In genomic region chr16:3317315-3317999, GRCh38 we compare ENCODE assay signal across 16 cellular contexts. TPM values are rescaled to one million over a fixed set of nuclear protein-coding genes. Genes with fewer than 3 reads are reported as not detected.
DNase-seq lines count a peak whose midpoint lies in the region; ATAC-seq and TF ChIP-seq lines count a peak whose summit lies in the region.
"Had no signal": no experiment of that assay in that cellular context is flagged by ENCODE, and none has a peak within 500 bp of the region (broad histone marks: within the 10 kb centered on the region; RNA-seq: fewer than 3 reads in every experiment).

No MANE protein-coding gene starts in this region.

- 99 to 100% methylated on average over 3 of the region's 3 CpGs for WGBS in endodermal cell (ENCODE audit: insufficient coverage in 1 of 2, insufficient read length in 1 of 2), 2 experiments

- H3K27me3 ChIP-seq in endodermal cell (ENCODE audit: control insufficient read depth, insufficient read depth, low read length, poor library complexity, severe bottlenecking) (no peaks in the 10 kb centered on the region), skeletal muscle tissue (ENCODE audit: control insufficient read depth in 3 of 3, insufficient read depth in 3 of 3, low read length in 3 of 3) (no peaks in the 10 kb centered on the region)
- H3K27me3 ChIP-seq: ascending aorta had no signal

- no peaks in the 10 kb centered on the region for H3K27me3 Mint-ChIP-seq in activated naive CD4-positive, alpha-beta T cell treated with anti-CD3 and anti-CD28 coated beads, Interleukin-2, amount 10 ng/mL, durations not matched to agents 7 days and 5 days
- no peaks in the 10 kb centered on the region for H3K27me3 Mint-ChIP-seq in activated naive CD4-positive, alpha-beta T cell treated with anti-CD3 and anti-CD28 coated beads for 36 hours (ENCODE audit: low read depth)
- peaks cover 8% of the 10 kb centered on the region for H3K27me3 Mint-ChIP-seq in endodermal cell (ENCODE audit: insufficient read depth)
- H3K27me3 Mint-ChIP-seq: activated T-cell treated with anti-CD3 and anti-CD28 coated beads, Interleukin-2, amount 50 U/mL, for 24 hours had no signal

- H3K4me3 Mint-ChIP-seq in activated naive CD4-positive, alpha-beta T cell treated with anti-CD3 and anti-CD28 coated beads, Interleukin-2, amount 10 ng/mL, durations not matched to agents 7 days and 5 days, result no peak overlapping the region
- no peak overlapping the region for H3K4me3 Mint-ChIP-seq in activated naive CD4-positive, alpha-beta T cell treated with anti-CD3 and anti-CD28 coated beads for 36 hours
- no peak overlapping the region for H3K4me3 Mint-ChIP-seq in endodermal cell
- H3K4me3 Mint-ChIP-seq: activated T-cell treated with anti-CD3 and anti-CD28 coated beads, Interleukin-2, amount 50 U/mL, for 24 hours had no signal

- CTCF ChIA-PET in activated naive CD4-positive, alpha-beta T cell treated with anti-CD3 and anti-CD28 coated beads, Interleukin-2, amount 10 ng/mL, durations not matched to agents 7 days and 5 days (lab: Charles Lee), result no interaction called here
- CTCF ChIA-PET in activated naive CD4-positive, alpha-beta T cell treated with anti-CD3 and anti-CD28 coated beads for 36 hours (lab: Charles Lee), result no interaction called here

- intact Hi-C loops in activated naive CD4-positive, alpha-beta T cell treated with anti-CD3 and anti-CD28 coated beads for 36 hours (cut with micrococcal nuclease), result no loop called here

- H3K27ac ChIP-seq in endodermal cell (ENCODE audit: low read depth, low read length), result no peak overlapping the region
- H3K27ac ChIP-seq in skeletal muscle tissue (ENCODE audit: low read depth, low read length), result no peak overlapping the region
- H3K27ac ChIP-seq: ascending aorta, prostate gland had no signal

- no peak for DNase-seq in activated naive CD4-positive, alpha-beta T cell treated with anti-CD3 and anti-CD28 coated beads, Interleukin-2, amount 10 ng/mL, durations not matched to agents 7 days and 5 days
- no peak for DNase-seq in activated naive CD4-positive, alpha-beta T cell treated with anti-CD3 and anti-CD28 coated beads for 36 hours
- DNase-seq in NCI-H460 (ENCODE audit: extremely low read depth, low read depth) (peak; percentile 4), endodermal cell (no peak), HuH-7 (ENCODE audit: low spot score) (no peak), NCI-H446 treated with DMSO at 0.1 percent for 48 hours (lab: John Stamatoyannopoulos, UW) (no peak)
- DNase-seq: activated CD4-positive, alpha-beta T cell treated with anti-CD3 and anti-CD28 coated beads for 1 hour; activated T-cell treated with anti-CD3 and anti-CD28 coated beads, Interleukin-2, amount 50 U/mL, for 24 hours; NCI-H774; stimulated activated CD4-positive, alpha-beta T cell treated with anti-CD3 and anti-CD28 coated beads, Interleukin-2, amount 100 ng/mL, for 48 hours; stimulated activated naive CD8-positive, alpha-beta T cell treated with anti-CD3 and anti-CD28 coated beads, Interleukin-15, Interleukin-2, amounts not matched to agents 100 U/mL and 50 U/mL, for 24 hours had no signal

- H3K36me3 Mint-ChIP-seq in activated naive CD4-positive, alpha-beta T cell treated with anti-CD3 and anti-CD28 coated beads, Interleukin-2, amount 10 ng/mL, durations not matched to agents 7 days and 5 days, result peaks cover 77% of the 10 kb centered on the region
- peaks cover 72% of the 10 kb centered on the region for H3K36me3 Mint-ChIP-seq in activated naive CD4-positive, alpha-beta T cell treated with anti-CD3 and anti-CD28 coated beads for 36 hours (ENCODE audit: low read depth)
- peaks cover 69% of the 10 kb centered on the region for H3K36me3 Mint-ChIP-seq in endodermal cell (ENCODE audit: low read depth)

- no peaks in the 10 kb centered on the region for H3K4me1 ChIP-seq in endodermal cell (ENCODE audit: control insufficient read depth, insufficient read depth, low read length)
- H3K4me1 ChIP-seq in skeletal muscle tissue (ENCODE audit: control insufficient read depth in 3 of 3, insufficient read depth in 3 of 3, low read length in 3 of 3), result no peaks in the 10 kb centered on the region
- H3K4me1 ChIP-seq: ascending aorta, prostate gland had no signal

- H3K9me3 ChIP-seq in endodermal cell (ENCODE audit: control insufficient read depth, low read length) (peaks cover 76% of the 10 kb centered on the region), skeletal muscle tissue (ENCODE audit: control insufficient read depth in 3 of 3, low read length in 3 of 3) (peaks cover 58 to 83% (median 60%) of the 10 kb centered on the region in 3 donors)
- H3K9me3 ChIP-seq: prostate gland had no signal

- H3K4me1 Mint-ChIP-seq in activated naive CD4-positive, alpha-beta T cell treated with anti-CD3 and anti-CD28 coated beads, Interleukin-2, amount 10 ng/mL, durations not matched to agents 7 days and 5 days, result no peaks in the 10 kb centered on the region
- H3K4me1 Mint-ChIP-seq in activated naive CD4-positive, alpha-beta T cell treated with anti-CD3 and anti-CD28 coated beads for 36 hours (ENCODE audit: low read depth), result no peaks in the 10 kb centered on the region
- H3K4me1 Mint-ChIP-seq in endodermal cell, result no peaks in the 10 kb centered on the region

- no peak for ATAC-seq in esophagus mucosa
- ATAC-seq: stimulated activated naive CD8-positive, alpha-beta T cell treated with anti-CD3 and anti-CD28 coated beads, Interleukin-15, Interleukin-2, amounts not matched to agents 100 U/mL and 50 U/mL, for 24 hours had no signal

- H3K9ac ChIP-seq in endodermal cell (ENCODE audit: extremely low read depth, low read length, poor library complexity, severe bottlenecking) (no peak overlapping the region), skeletal muscle tissue (ENCODE audit: low read depth in 1 of 3, low read length in 3 of 3) (no peak overlapping the region)

- peak overlapping the region; percentile 21 for H3K27ac Mint-ChIP-seq in activated naive CD4-positive, alpha-beta T cell treated with anti-CD3 and anti-CD28 coated beads, Interleukin-2, amount 10 ng/mL, durations not matched to agents 7 days and 5 days
- no peak overlapping the region for H3K27ac Mint-ChIP-seq in activated naive CD4-positive, alpha-beta T cell treated with anti-CD3 and anti-CD28 coated beads for 36 hours
- H3K27ac Mint-ChIP-seq in endodermal cell, result no peak overlapping the region
- H3K27ac Mint-ChIP-seq: activated T-cell treated with anti-CD3 and anti-CD28 coated beads, Interleukin-2, amount 50 U/mL, for 24 hours had no signal

- TF ChIP-seq CTCF in endodermal cell (conservative IDR thresholded peaks at IDR 0.05), result no peak

- peaks cover 81% of the 10 kb centered on the region for H3K9me3 Mint-ChIP-seq in activated naive CD4-positive, alpha-beta T cell treated with anti-CD3 and anti-CD28 coated beads, Interleukin-2, amount 10 ng/mL, durations not matched to agents 7 days and 5 days
- H3K9me3 Mint-ChIP-seq in activated naive CD4-positive, alpha-beta T cell treated with anti-CD3 and anti-CD28 coated beads for 36 hours, result peaks cover 85% of the 10 kb centered on the region
- H3K9me3 Mint-ChIP-seq in endodermal cell, result peaks cover 94% of the 10 kb centered on the region

- H3K36me3 ChIP-seq in endodermal cell (ENCODE audit: control insufficient read depth, insufficient read depth, low read length) (peaks cover 63% of the 10 kb centered on the region), skeletal muscle tissue (ENCODE audit: control insufficient read depth in 3 of 3, insufficient read depth in 3 of 3, low read length in 3 of 3) (peaks cover 45 to 59% (median 55%) of the 10 kb centered on the region in 3 donors)

- H3K4me3 ChIP-seq in endodermal cell (ENCODE audit: low read length), result peak overlapping the region; percentile 67
- peak overlapping the region in 2 of 3 donors; percentile 8 to 52 for H3K4me3 ChIP-seq in skeletal muscle tissue (ENCODE audit: low read length in 3 of 3)
- H3K4me3 ChIP-seq: ascending aorta, prostate gland had no signal

RNA-seq across cellular contexts. Expression of gene ZNF75A, which starts 12.2 kb away (rescaled TPM):
- total RNA-seq in activated naive CD4-positive, alpha-beta T cell treated with anti-CD3 and anti-CD28 coated beads for 36 hours, result 10 to 100 TPM; 10.5 to 12.4 TPM
- 18.1 and 24.9 TPM in 2 replicates for total RNA-seq in NCI-H460 (2014; rRNA removed; shearing (Covaris generic))
- 21.9 and 31.3 TPM in 2 replicates for polyA plus RNA-seq in NCI-H460 (2014; cell fraction: nucleus; rRNA removed)
- total RNA-seq in endodermal cell (10 to 100 TPM; 23.0 to 44.0 TPM), skeletal muscle tissue (23.5 TPM), esophagus mucosa (10.4 TPM)
- polyA plus RNA-seq in endodermal cell (2013, experiment 1 of 2), result 26.0 TPM
- 26.0 TPM for polyA plus RNA-seq in endodermal cell (2013, experiment 2 of 2)

RNA-seq across cellular contexts. Expression of gene TIGD7, which starts 12.2 kb away (rescaled TPM):
- total RNA-seq in activated naive CD4-positive, alpha-beta T cell treated with anti-CD3 and anti-CD28 coated beads for 36 hours, result 1 to 10 TPM; 3.8 to 4.1 TPM
- total RNA-seq in NCI-H460 (2014; rRNA removed; shearing (Covaris generic)), result 9.4 and 9.7 TPM in 2 replicates
- 10.9 and 17.4 TPM in 2 replicates for polyA plus RNA-seq in NCI-H460 (2014; cell fraction: nucleus; rRNA removed)
- total RNA-seq in endodermal cell (1 to 10 TPM; 2.8 to 5.9 TPM), skeletal muscle tissue (7.8 TPM), esophagus mucosa (1.1 TPM)
- 5.1 TPM for polyA plus RNA-seq in endodermal cell (2013, experiment 1 of 2)
- polyA plus RNA-seq in endodermal cell (2013, experiment 2 of 2), result 5.8 TPM

RNA-seq across cellular contexts. Expression of gene ZNF263, which starts 34.2 kb away (rescaled TPM):
- 10 to 100 TPM in 1 of 2 experiments, 1 to 10 TPM in 1; 9.1 to 12.2 TPM for total RNA-seq in activated naive CD4-positive, alpha-beta T cell treated with anti-CD3 and anti-CD28 coated beads for 36 hours
- 59.5 and 60.9 TPM in 2 replicates for total RNA-seq in NCI-H460 (2014; rRNA removed; shearing (Covaris generic))
- polyA plus RNA-seq in NCI-H460 (2014; cell fraction: nucleus; rRNA removed), result 112 and 138 TPM in 2 replicates
- total RNA-seq in endodermal cell, result 10 to 100 TPM; 25.3 to 31.6 TPM
- 32.9 TPM for polyA plus RNA-seq in endodermal cell (2013, experiment 1 of 2)
- polyA plus RNA-seq in endodermal cell (2013, experiment 2 of 2), result 26.6 TPM
- total RNA-seq in skeletal muscle tissue, result 30.8 TPM
- total RNA-seq in esophagus mucosa, result 9.3 TPM

RNA-seq across cellular contexts. Expression of gene OR2C1, which starts 38.2 kb away (rescaled TPM):
- not detected for total RNA-seq in activated naive CD4-positive, alpha-beta T cell treated with anti-CD3 and anti-CD28 coated beads for 36 hours
- total RNA-seq in NCI-H460 (2014; rRNA removed; shearing (Covaris generic)), result not detected in 2 replicates
- not detected in 2 replicates for polyA plus RNA-seq in NCI-H460 (2014; cell fraction: nucleus; rRNA removed)
- not detected for total RNA-seq in endodermal cell
- polyA plus RNA-seq in endodermal cell (2013, experiment 1 of 2), result 0.43 TPM
- polyA plus RNA-seq in endodermal cell (2013, experiment 2 of 2), result not detected
- not detected for total RNA-seq in skeletal muscle tissue
- total RNA-seq in esophagus mucosa, result not detected
- total RNA-seq: ascending aorta, mesenteric fat pad had no signal
